1 cellular context compared by ENCODE assay signal in genomic region chr10:124717911-124718734, GRCh38.
A peak's percentile ranks its signal among the peaks of the same experiment; 100 is the strongest.
TF ChIP-seq lines count a peak whose summit lies in the region.

No MANE protein-coding gene starts in this region.

TF ChIP-seq in GM12878, 131 proteins besides CTCF, POLR2A, EP300 and RAD21 (continued from another document and continues in another):
- TF ChIP-seq, protein P1, sequence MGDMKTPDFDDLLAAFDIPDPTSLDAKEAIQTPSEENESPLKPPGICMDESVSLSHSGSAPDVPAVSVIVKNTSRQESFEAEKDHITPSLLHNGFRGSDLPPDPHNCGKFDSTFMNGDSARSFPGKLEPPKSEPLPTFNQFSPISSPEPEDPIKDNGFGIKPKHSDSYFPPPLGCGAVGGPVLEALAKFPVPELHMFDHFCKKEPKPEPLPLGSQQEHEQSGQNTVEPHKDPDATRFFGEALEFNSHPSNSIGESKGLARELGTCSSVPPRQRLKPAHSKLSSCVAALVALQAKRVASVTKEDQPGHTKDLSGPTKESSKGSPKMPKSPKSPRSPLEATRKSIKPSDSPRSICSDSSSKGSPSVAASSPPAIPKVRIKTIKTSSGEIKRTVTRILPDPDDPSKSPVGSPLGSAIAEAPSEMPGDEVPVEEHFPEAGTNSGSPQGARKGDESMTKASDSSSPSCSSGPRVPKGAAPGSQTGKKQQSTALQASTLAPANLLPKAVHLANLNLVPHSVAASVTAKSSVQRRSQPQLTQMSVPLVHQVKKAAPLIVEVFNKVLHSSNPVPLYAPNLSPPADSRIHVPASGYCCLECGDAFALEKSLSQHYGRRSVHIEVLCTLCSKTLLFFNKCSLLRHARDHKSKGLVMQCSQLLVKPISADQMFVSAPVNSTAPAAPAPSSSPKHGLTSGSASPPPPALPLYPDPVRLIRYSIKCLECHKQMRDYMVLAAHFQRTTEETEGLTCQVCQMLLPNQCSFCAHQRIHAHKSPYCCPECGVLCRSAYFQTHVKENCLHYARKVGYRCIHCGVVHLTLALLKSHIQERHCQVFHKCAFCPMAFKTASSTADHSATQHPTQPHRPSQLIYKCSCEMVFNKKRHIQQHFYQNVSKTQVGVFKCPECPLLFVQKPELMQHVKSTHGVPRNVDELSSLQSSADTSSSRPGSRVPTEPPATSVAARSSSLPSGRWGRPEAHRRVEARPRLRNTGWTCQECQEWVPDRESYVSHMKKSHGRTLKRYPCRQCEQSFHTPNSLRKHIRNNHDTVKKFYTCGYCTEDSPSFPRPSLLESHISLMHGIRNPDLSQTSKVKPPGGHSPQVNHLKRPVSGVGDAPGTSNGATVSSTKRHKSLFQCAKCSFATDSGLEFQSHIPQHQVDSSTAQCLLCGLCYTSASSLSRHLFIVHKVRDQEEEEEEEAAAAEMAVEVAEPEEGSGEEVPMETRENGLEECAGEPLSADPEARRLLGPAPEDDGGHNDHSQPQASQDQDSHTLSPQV (IDR thresholded peaks at IDR 0.05), result 0 out of 2 replicates have a peak, but pooled peaks have one; percentile 33
- 0 out of 2 replicates have a peak, but pooled peaks have one; percentile 24 for TF ChIP-seq ZSCAN29 (IDR thresholded peaks at IDR 0.05)
- peak; percentile 95 for TF ChIP-seq PAX5 (IDR thresholded peaks at IDR 0.05; ENCODE audit: borderline replicate concordance, low read depth, low read length)
- no peak for TF ChIP-seq NRF1 (conservative IDR thresholded peaks at IDR 0.05; ENCODE audit: low read depth, low read length)
- TF ChIP-seq ATF7 (IDR thresholded peaks at IDR 0.05; ENCODE audit: low read depth), result peak; percentile 95
- no peak for TF ChIP-seq ZNF622 (IDR thresholded peaks at IDR 0.05)
- TF ChIP-seq CREM (IDR thresholded peaks at IDR 0.05; ENCODE audit: low read depth), result peak; percentile 88
- no peak for TF ChIP-seq ZZZ3 (IDR thresholded peaks at IDR 0.05; ENCODE audit: control insufficient read depth, insufficient read length, low read depth)
- TF ChIP-seq PAX8 (IDR thresholded peaks at IDR 0.05), result no peak
- TF ChIP-seq, protein P2, sequence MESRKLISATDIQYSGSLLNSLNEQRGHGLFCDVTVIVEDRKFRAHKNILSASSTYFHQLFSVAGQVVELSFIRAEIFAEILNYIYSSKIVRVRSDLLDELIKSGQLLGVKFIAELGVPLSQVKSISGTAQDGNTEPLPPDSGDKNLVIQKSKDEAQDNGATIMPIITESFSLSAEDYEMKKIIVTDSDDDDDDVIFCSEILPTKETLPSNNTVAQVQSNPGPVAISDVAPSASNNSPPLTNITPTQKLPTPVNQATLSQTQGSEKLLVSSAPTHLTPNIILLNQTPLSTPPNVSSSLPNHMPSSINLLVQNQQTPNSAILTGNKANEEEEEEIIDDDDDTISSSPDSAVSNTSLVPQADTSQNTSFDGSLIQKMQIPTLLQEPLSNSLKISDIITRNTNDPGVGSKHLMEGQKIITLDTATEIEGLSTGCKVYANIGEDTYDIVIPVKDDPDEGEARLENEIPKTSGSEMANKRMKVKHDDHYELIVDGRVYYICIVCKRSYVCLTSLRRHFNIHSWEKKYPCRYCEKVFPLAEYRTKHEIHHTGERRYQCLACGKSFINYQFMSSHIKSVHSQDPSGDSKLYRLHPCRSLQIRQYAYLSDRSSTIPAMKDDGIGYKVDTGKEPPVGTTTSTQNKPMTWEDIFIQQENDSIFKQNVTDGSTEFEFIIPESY (IDR thresholded peaks at IDR 0.05), result no peak
- TF ChIP-seq KDM1A (IDR thresholded peaks at IDR 0.05; ENCODE audit: borderline replicate concordance), result no peak
- no peak for TF ChIP-seq TAF1 (IDR thresholded peaks at IDR 0.05; ENCODE audit: borderline replicate concordance, low read depth, low read length)
- peak; percentile 90 for TF ChIP-seq RELA (IDR thresholded peaks at IDR 0.05; ENCODE audit: borderline replicate concordance, partially characterized antibody)
- peak in 1 of 2 experiments; percentile 56; a peak in 1 of 4 replicates for TF ChIP-seq CEBPB (IDR thresholded peaks at IDR 0.05; ENCODE audit: borderline replicate concordance in 1 of 2, low read depth in 2 of 2, low read length in 2 of 2)
- no peak for TF ChIP-seq YY1 (IDR thresholded peaks at IDR 0.05; ENCODE audit: low read depth, low read length)
- TF ChIP-seq MTA2 (IDR thresholded peaks at IDR 0.05; ENCODE audit: low read depth), result peak; percentile 95
- TF ChIP-seq NR2C2 (IDR thresholded peaks at IDR 0.05; ENCODE audit: borderline replicate concordance, control insufficient read depth, insufficient read length, low read depth), result no peak
- TF ChIP-seq BCL11A (IDR thresholded peaks at IDR 0.05; ENCODE audit: low read depth, low read length), result peak; percentile 95
- peak; percentile 67; the same call in 1 of the 2 replicates for TF ChIP-seq JUND (IDR thresholded peaks at IDR 0.05; ENCODE audit: low read depth, low read length)
- peak; percentile 99 for TF ChIP-seq BHLHE40 (IDR thresholded peaks at IDR 0.05; ENCODE audit: borderline replicate concordance in 1 of 2, low read depth in 2 of 2, low read length in 1 of 2)
- no peak for TF ChIP-seq BCLAF1 (IDR thresholded peaks at IDR 0.05)
- TF ChIP-seq POU2F2 (IDR thresholded peaks at IDR 0.05; ENCODE audit: borderline replicate concordance, low read depth, low read length), result peak; percentile 74; the same call in 1 of the 3 replicates
- TF ChIP-seq SUPT20H (IDR thresholded peaks at IDR 0.05; ENCODE audit: borderline replicate concordance, control insufficient read depth, low read depth, low read length), result no peak
- peak; percentile 60; the same call in 1 of the 2 replicates for TF ChIP-seq FOXM1 (IDR thresholded peaks at IDR 0.05; ENCODE audit: low read depth, low read length)
- TF ChIP-seq POLR2AphosphoS2 (IDR thresholded peaks at IDR 0.05; ENCODE audit: low read depth, low read length), result no peak
- TF ChIP-seq, protein P3, sequence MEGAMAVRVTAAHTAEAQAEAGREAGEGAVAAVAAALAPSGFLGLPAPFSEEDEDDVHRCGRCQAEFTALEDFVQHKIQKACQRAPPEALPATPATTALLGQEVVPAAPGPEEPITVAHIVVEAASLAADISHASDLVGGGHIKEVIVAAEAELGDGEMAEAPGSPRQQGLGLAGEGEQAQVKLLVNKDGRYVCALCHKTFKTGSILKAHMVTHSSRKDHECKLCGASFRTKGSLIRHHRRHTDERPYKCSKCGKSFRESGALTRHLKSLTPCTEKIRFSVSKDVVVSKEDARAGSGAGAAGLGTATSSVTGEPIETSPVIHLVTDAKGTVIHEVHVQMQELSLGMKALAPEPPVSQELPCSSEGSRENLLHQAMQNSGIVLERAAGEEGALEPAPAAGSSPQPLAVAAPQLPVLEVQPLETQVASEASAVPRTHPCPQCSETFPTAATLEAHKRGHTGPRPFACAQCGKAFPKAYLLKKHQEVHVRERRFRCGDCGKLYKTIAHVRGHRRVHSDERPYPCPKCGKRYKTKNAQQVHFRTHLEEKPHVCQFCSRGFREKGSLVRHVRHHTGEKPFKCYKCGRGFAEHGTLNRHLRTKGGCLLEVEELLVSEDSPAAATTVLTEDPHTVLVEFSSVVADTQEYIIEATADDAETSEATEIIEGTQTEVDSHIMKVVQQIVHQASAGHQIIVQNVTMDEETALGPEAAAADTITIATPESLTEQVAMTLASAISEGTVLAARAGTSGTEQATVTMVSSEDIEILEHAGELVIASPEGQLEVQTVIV (IDR thresholded peaks at IDR 0.05; ENCODE audit: borderline replicate concordance, partially characterized antibody), result no peak
- TF ChIP-seq USF1 (IDR thresholded peaks at IDR 0.05; ENCODE audit: borderline replicate concordance, extremely low read length, insufficient read depth, low read depth, low read length), result no peak
- peak; percentile 93 for TF ChIP-seq IKZF1 (conservative IDR thresholded peaks at IDR 0.05)
- TF ChIP-seq CBFB (IDR thresholded peaks at IDR 0.05; ENCODE audit: low read depth), result peak; percentile 86
- TF ChIP-seq DPF2 (IDR thresholded peaks at IDR 0.05), result peak; percentile 97
- TF ChIP-seq BCL3 (IDR thresholded peaks at IDR 0.05; ENCODE audit: borderline replicate concordance, insufficient read depth, low read depth, low read length, poor library complexity, severe bottlenecking), result peak; percentile 88
- TF ChIP-seq, protein P4, sequence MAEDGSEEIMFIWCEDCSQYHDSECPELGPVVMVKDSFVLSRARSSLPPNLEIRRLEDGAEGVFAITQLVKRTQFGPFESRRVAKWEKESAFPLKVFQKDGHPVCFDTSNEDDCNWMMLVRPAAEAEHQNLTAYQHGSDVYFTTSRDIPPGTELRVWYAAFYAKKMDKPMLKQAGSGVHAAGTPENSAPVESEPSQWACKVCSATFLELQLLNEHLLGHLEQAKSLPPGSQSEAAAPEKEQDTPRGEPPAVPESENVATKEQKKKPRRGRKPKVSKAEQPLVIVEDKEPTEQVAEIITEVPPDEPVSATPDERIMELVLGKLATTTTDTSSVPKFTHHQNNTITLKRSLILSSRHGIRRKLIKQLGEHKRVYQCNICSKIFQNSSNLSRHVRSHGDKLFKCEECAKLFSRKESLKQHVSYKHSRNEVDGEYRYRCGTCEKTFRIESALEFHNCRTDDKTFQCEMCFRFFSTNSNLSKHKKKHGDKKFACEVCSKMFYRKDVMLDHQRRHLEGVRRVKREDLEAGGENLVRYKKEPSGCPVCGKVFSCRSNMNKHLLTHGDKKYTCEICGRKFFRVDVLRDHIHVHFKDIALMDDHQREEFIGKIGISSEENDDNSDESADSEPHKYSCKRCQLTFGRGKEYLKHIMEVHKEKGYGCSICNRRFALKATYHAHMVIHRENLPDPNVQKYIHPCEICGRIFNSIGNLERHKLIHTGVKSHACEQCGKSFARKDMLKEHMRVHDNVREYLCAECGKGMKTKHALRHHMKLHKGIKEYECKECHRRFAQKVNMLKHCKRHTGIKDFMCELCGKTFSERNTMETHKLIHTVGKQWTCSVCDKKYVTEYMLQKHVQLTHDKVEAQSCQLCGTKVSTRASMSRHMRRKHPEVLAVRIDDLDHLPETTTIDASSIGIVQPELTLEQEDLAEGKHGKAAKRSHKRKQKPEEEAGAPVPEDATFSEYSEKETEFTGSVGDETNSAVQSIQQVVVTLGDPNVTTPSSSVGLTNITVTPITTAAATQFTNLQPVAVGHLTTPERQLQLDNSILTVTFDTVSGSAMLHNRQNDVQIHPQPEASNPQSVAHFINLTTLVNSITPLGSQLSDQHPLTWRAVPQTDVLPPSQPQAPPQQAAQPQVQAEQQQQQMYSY (CRISPR knock-in tag; IDR thresholded peaks at IDR 0.05), result no peak
- peak; percentile 56 for TF ChIP-seq CREB1 (IDR thresholded peaks at IDR 0.05; ENCODE audit: low read depth)
- peak; percentile 96 for TF ChIP-seq RUNX3 (IDR thresholded peaks at IDR 0.05; ENCODE audit: low read length)
- TF ChIP-seq ASH2L (IDR thresholded peaks at IDR 0.05; ENCODE audit: borderline replicate concordance, low read depth), result no peak
- peak; percentile 56 for TF ChIP-seq KLF5 (IDR thresholded peaks at IDR 0.05; ENCODE audit: partially characterized antibody)
- no peak for TF ChIP-seq SRF (IDR thresholded peaks at IDR 0.05; ENCODE audit: low read depth in 2 of 2, low read length in 2 of 2)
- TF ChIP-seq ATF2 (IDR thresholded peaks at IDR 0.05; ENCODE audit: low read length), result 0 out of 2 replicates have a peak, but pooled peaks have one; percentile 64
- no peak for TF ChIP-seq EZH2 (IDR thresholded peaks at IDR 0.05; ENCODE audit: borderline replicate concordance, control insufficient read depth, low read depth, low read length)
- 0 out of 2 replicates have a peak, but pooled peaks have one; percentile 10 for TF ChIP-seq GABPA (IDR thresholded peaks at IDR 0.05; ENCODE audit: low read depth)
